In the genomic region with DNA sequence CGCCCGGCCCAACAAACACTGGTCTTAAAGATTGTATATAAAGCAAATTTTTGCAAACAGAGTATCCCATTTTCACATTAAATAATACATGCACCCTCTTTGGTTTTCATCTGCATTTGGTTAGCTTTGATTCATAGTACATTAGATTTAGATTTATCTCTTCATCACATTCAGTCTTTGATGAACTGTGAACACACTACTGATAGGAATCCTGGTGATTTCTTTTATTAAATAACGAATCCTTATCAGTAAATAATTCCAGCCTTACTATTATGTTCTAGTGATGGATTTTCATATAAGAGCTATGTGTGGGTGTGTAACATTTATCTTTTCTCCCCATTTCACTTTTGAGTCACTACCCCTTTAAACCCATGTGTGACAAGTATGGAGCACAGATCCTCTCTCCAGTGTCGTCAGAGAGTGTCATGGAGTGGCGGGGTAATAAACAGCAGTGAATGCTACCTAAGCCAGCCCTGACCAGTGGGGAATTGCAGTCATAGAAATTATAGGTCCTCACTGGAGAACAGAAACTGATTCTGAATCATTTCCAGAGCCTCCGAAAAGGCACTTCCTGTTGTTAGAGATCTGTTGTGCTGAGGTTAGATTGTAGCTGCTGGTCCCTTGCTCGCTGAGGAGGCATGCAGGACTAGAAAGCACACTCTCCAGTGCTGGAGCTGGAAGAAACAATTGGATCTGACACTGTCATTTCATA, we compare ENCODE assay signal across 9 cellular contexts. TPM values are rescaled to one million over a fixed set of nuclear protein-coding genes. Genes with fewer than 3 reads are reported as not detected.
A peak's percentile ranks its signal among the peaks of the same experiment; 100 is the strongest.
DNase-seq lines count a peak whose midpoint lies in the region; ATAC-seq, FAIRE-seq and TF ChIP-seq lines count a peak whose summit lies in the region.
"Had no signal": no experiment of that assay in that cellular context is flagged by ENCODE, and none has a peak within 500 bp of the region (broad histone marks: within the 10 kb centered on the region; RNA-seq: fewer than 3 reads in every experiment).

No MANE protein-coding gene starts in this region.

- H3K27me3 ChIP-seq in bronchial epithelial cell (ENCODE audit: control insufficient read depth, insufficient read depth, low read length), result no peaks in the 10 kb centered on the region

- no peak overlapping the region for H3K4me3 Mint-ChIP-seq in naive thymus-derived CD8-positive, alpha-beta T cell

- H3K36me3 ChIP-seq in bronchial epithelial cell (ENCODE audit: control insufficient read depth, insufficient read depth, low read length), result no peaks in the 10 kb centered on the region

- H3K36me3 Mint-ChIP-seq in naive thymus-derived CD8-positive, alpha-beta T cell, result no peaks in the 10 kb centered on the region

- H3K4me1 Mint-ChIP-seq in naive thymus-derived CD8-positive, alpha-beta T cell, result peaks cover 0 to 3% (median 0%) of the 10 kb centered on the region in 4 donors

- peaks cover 0 to 7% (median 0%) of the 10 kb centered on the region in 9 donors for H3K9me3 Mint-ChIP-seq in naive thymus-derived CD8-positive, alpha-beta T cell

- no peak for DNase-seq in bronchial epithelial cell (ENCODE audit: low read depth)
- peak in 9 of 49 donors; percentile 3 to 33 (median 11) for DNase-seq in substantia nigra (lab: John Stamatoyannopoulos, UW)
- no peak for DNase-seq in DMS53 (lab: John Stamatoyannopoulos, UW)
- DNase-seq in naive thymus-derived CD8-positive, alpha-beta T cell, result no peak
- DNase-seq: left cardiac atrium had no signal

- TF ChIP-seq CTCF in bronchial epithelial cell (IDR thresholded peaks at IDR 0.05; ENCODE audit: insufficient read depth, low read length, severe bottlenecking), result no peak

- ATAC-seq in GM18498 (IDR thresholded peaks at IDR 0.05; ENCODE audit: unreplicated experiment), result peak; percentile 76
- peak; percentile 79 for ATAC-seq in GM21526 (IDR thresholded peaks at IDR 0.05; ENCODE audit: low FRiP score, unreplicated experiment)
- ATAC-seq in HG03575 (IDR thresholded peaks at IDR 0.05; ENCODE audit: extremely low read depth, insufficient number of reproducible peaks, low FRiP score, unreplicated experiment), result peak; percentile 75
- ATAC-seq in naive thymus-derived CD8-positive, alpha-beta T cell, result no peak

- peak; percentile 18 for FAIRE-seq in bronchial epithelial cell (lab: Jason Lieb, UNC)

- H3K27ac Mint-ChIP-seq in naive thymus-derived CD8-positive, alpha-beta T cell, result peak overlapping the region in 1 of 10 donors; percentile 60

- H3K27ac ChIP-seq in substantia nigra (ENCODE audit: low read depth, low read length, poor library complexity, severe bottlenecking), result peak overlapping the region; percentile 61

- H3K4me3 ChIP-seq in bronchial epithelial cell (ENCODE audit: low read depth, low read length), result no peak overlapping the region

- H3K27me3 Mint-ChIP-seq in naive thymus-derived CD8-positive, alpha-beta T cell, result peaks cover 2 to 9% (median 5%) of the 10 kb centered on the region in 5 donors

- POLR2A ChIA-PET in naive thymus-derived CD8-positive, alpha-beta T cell (lab: Charles Lee), result no interaction called here

RNA-seq across cellular contexts. Expression of a gene that starts 22.0 kb away (rescaled TPM):
- under 0.01 TPM in 1 of 2 replicates, not detected in the other for total RNA-seq in bronchial epithelial cell
- not detected for total RNA-seq in naive thymus-derived CD8-positive, alpha-beta T cell
- polyA plus RNA-seq in naive thymus-derived CD8-positive, alpha-beta T cell, result not detected
- total RNA-seq: T-helper 2 cell treated with Interferon-gamma antibody and Interleukin-4, amounts not matched to agents 100 ng/mL and 5 ng/mL, for 36 hours had no signal

Comparison
In these comparisons a context has a peak if more than half of its experiments do, and no peak if none do; other contexts are left out.
1. ATAC-seq: peak in GM18498 (single experiment), GM21526 (single experiment) and HG03575 (single experiment); none in naive thymus-derived CD8-positive, alpha-beta T cell (0 of 2).